In genomic region chr11:19344661-19345518, GRCh38 we compare ENCODE assay signal across 1 cellular context.
TF ChIP-seq lines count a peak whose summit lies in the region.

No MANE protein-coding gene starts in this region.

TF ChIP-seq in GM23338, 12 proteins besides CTCF, POLR2A, EP300 and RAD21 (continued from another document):
- TF ChIP-seq ZNF462 (CRISPR knock-in tag; IDR thresholded peaks at IDR 0.05): no peak
- no peak for TF ChIP-seq NANOG (IDR thresholded peaks at IDR 0.05; ENCODE audit: borderline replicate concordance)
- TF ChIP-seq ZNF331 (CRISPR knock-in tag; IDR thresholded peaks at IDR 0.05; ENCODE audit: low read depth): no peak
- TF ChIP-seq ZNF114 (CRISPR knock-in tag; IDR thresholded peaks at IDR 0.05): no peak
- TF ChIP-seq POLR2AphosphoS5 (IDR thresholded peaks at IDR 0.05; ENCODE audit: low read depth): no peak
- TF ChIP-seq CREB1 (CRISPR knock-in tag; IDR thresholded peaks at IDR 0.05; ENCODE audit: low read depth): no peak
